In the genomic region with DNA sequence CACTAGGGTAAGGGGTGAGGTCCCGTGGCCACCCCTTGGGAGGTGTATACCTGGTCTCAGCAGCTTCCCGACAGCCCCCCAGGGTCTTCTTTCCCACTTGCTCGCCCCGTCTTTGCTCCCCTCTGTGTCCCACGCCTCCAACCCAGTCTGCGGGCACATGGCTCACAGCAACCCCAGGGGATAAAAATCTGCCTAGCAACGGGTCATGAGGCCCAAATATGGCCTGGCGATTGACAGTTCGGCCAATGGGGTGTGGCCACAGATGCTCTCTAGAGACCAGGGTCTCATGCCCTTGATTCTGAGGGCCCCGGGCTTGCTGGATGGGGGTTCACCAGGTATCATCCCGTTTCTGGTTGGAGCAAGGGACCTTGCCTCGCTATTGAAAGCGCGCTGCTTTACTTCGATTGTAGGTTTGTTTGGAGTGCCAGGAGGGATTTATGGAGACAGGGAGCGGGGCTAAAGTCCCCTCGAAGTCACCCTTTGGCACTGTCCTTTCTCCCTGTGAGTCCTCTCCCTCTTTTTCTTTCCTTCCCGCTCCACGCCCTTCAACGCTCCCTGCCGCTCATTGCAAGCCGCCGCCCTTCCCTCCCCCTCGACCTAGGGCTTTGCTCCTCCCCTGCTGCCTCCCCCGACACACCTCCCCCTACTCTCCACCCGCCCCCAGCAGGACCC, we compare ENCODE assay signal across 8 cellular contexts. TPM values are rescaled to one million over a fixed set of nuclear protein-coding genes. Genes with fewer than 3 reads are reported as not detected.
DNase-seq lines count a peak whose midpoint lies in the region; ATAC-seq lines count a peak whose summit lies in the region.

No MANE protein-coding gene starts in this region.

- no peaks in the 10 kb centered on the region for H3K9me3 ChIP-seq in HUES64 (ENCODE audit: insufficient read depth, low read depth, low read length)
- no peaks in the 10 kb centered on the region for H3K9me3 ChIP-seq in iPS-18c (ENCODE audit: control insufficient read depth, insufficient read depth, low read length)
- no peaks in the 10 kb centered on the region for H3K9me3 ChIP-seq in subcutaneous abdominal adipose tissue (ENCODE audit: control insufficient read depth in 5 of 5, low read length in 5 of 5)

- H3K36me3 ChIP-seq in HUES64 (ENCODE audit: insufficient read depth, low read length) (no peaks in the 10 kb centered on the region), subcutaneous abdominal adipose tissue (ENCODE audit: control insufficient read depth in 5 of 5, insufficient read depth in 5 of 5, low read length in 5 of 5) (no peaks in the 10 kb centered on the region)

- ATAC-seq in GM21786 (IDR thresholded peaks at IDR 0.05; ENCODE audit: unreplicated experiment) (no peak), HG02763 (IDR thresholded peaks at IDR 0.05; ENCODE audit: unreplicated experiment) (no peak)

- H3K27me3 ChIP-seq in HUES64 (ENCODE audit: insufficient read depth, low read length) (peaks cover 11% of the 10 kb centered on the region; the same call in 1 of the 2 replicates), subcutaneous abdominal adipose tissue (ENCODE audit: control insufficient read depth in 5 of 5, insufficient read depth in 4 of 5, low read length in 5 of 5) (no peaks in the 10 kb centered on the region)

- H3K9ac ChIP-seq in HUES64 (ENCODE audit: low read depth, low read length) (peak overlapping the region; percentile 42; the same call in 1 of the 2 replicates), subcutaneous abdominal adipose tissue (ENCODE audit: low read length in 5 of 5) (peak overlapping the region in 2 of 5 donors; percentile 20 to 72)

- H3K4me1 ChIP-seq in HUES64 (ENCODE audit: insufficient read depth, low read length) (peaks cover 27% of the 10 kb centered on the region), subcutaneous abdominal adipose tissue (ENCODE audit: control insufficient read depth in 5 of 5, insufficient read depth in 5 of 5, low read length in 5 of 5) (peaks cover 16 to 76% (median 63%) of the 10 kb centered on the region in 5 donors)

- H3K27ac ChIP-seq in HUES64 (ENCODE audit: low read depth, low read length) (peak overlapping the region; percentile 47; the same call in 1 of the 2 replicates), subcutaneous abdominal adipose tissue (ENCODE audit: low read depth, low read length) (peak overlapping the region; percentile 67)

- WGBS in HUES64: 9% methylated on average over 26 of the region's 26 CpGs

- H3K4me3 ChIP-seq in HUES64 (ENCODE audit: low read length): peak overlapping the region; percentile 53
- H3K4me3 ChIP-seq in iPS-18c (ENCODE audit: insufficient read depth, low read depth, low read length): peak overlapping the region; percentile 2; the same call in 1 of the 2 replicates
- H3K4me3 ChIP-seq in subcutaneous abdominal adipose tissue (ENCODE audit: low read depth in 1 of 5, low read length in 5 of 5): peak overlapping the region; percentile 37 to 66 (median 52)

- peak; percentile 82 for DNase-seq in cerebellar cortex (ENCODE audit: low spot score)
- no peak for DNase-seq in OCI-M2 (lab: John Stamatoyannopoulos, UW; ENCODE audit: unreplicated experiment)
- DNase-seq in NCI-H187 (lab: John Stamatoyannopoulos, UW): no peak

RNA-seq across cellular contexts. Expression of gene AHNAK, which starts 41.4 kb away (rescaled TPM):
- polyA plus RNA-seq in HUES64 (2013, experiment 1 of 2): 3.4 TPM
- 4.6 TPM for polyA plus RNA-seq in HUES64 (2013, experiment 2 of 2)

Comparison
In these comparisons a context has a peak if more than half of its experiments do, and no peak if none do; other contexts are left out.
1. H3K4me3 ChIP-seq: peak in every context shown above with its lines; median percentile 53 in HUES64; 52 in subcutaneous abdominal adipose tissue; 2 in iPS-18c.